In genomic region chr10:71029411-71029881, GRCh38 we compare ENCODE assay signal across 1 cellular context.
TF ChIP-seq lines count a peak whose summit lies in the region.

No MANE protein-coding gene starts in this region.

TF ChIP-seq in WTC11, 78 proteins besides CTCF, POLR2A, EP300 and RAD21:
- TF ChIP-seq NFE2L1 (CRISPR knock-in tag; IDR thresholded peaks at IDR 0.05) (no peak), AFF4 (CRISPR knock-in tag; IDR thresholded peaks at IDR 0.05; ENCODE audit: borderline replicate concordance) (no peak), NFYB (CRISPR knock-in tag; conservative IDR thresholded peaks at IDR 0.05; ENCODE audit: low read depth) (no peak), ZNF219 (CRISPR knock-in tag; IDR thresholded peaks at IDR 0.05; ENCODE audit: borderline replicate concordance) (no peak)
